ENCODE assay signal across 1 cellular context in genomic region chr15:88987590-88987950, GRCh38.
TF ChIP-seq lines count a peak whose summit lies in the region.

No MANE protein-coding gene starts in this region.

TF ChIP-seq in HepG2, 621 proteins besides CTCF, POLR2A, EP300 and RAD21 (continued from another document):
- no peak for TF ChIP-seq MTF2 (CRISPR knock-in tag; IDR thresholded peaks at IDR 0.05; ENCODE audit: borderline replicate concordance)
- TF ChIP-seq ZBTB37 (CRISPR knock-in tag; IDR thresholded peaks at IDR 0.05), result no peak
- TF ChIP-seq ESRRA (CRISPR knock-in tag; IDR thresholded peaks at IDR 0.05; ENCODE audit: low read depth), result peak; percentile 69; the same call in 1 of the 2 replicates
- TF ChIP-seq MEF2D (CRISPR knock-in tag; IDR thresholded peaks at IDR 0.05), result no peak
- TF ChIP-seq NR3C1 (CRISPR knock-in tag; IDR thresholded peaks at IDR 0.05), result no peak
